9 cellular contexts compared by ENCODE assay signal in the genomic region with DNA sequence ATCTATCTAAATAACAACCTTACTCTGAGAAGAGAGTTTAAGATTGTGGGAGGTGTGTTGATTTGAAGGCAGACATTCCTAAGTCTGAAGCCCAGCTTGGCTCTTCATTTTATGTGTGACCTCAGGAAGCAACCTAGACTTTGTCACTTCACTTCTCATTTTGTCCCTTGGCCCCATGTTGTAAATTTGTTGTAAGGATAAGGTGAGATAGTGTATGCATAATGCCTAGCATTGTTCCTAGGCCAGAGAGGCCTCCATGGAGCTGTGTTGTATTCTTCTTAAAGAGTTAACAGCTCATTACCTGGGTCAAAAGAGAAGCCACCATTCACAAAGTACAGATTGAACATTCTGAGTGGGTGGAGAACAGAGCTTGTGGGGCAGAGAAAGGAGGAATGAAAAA.
"Had no signal": no experiment of that assay in that cellular context is flagged by ENCODE, and none has a peak within 500 bp of the region (broad histone marks: within the 10 kb centered on the region; RNA-seq: fewer than 3 reads in every experiment).

No MANE protein-coding gene starts in this region.

- H3K4me1 ChIP-seq: HAP-1 had no signal

- H3K9me3 ChIP-seq: HAP-1 had no signal

- H3K4me3 ChIP-seq: GM23338, HAP-1, K562 had no signal

- H3K4me1 Mint-ChIP-seq: GM23338 had no signal

- DNase-seq: H7, HFFc6, IMR-90 had no signal

- H3K27ac ChIP-seq: HL-60 had no signal

- H3K36me3 ChIP-seq: HAP-1 had no signal

- ATAC-seq: GM23338, HCT116, HepG2, K562 had no signal

- H3K4me2 ChIP-seq: GM23338 had no signal

- H3K9me3 Mint-ChIP-seq: HFFc6 had no signal

- H3K27ac Mint-ChIP-seq: GM23338, HFFc6 had no signal

- H2AFZ ChIP-seq: GM23338 had no signal

- H3K4me3 Mint-ChIP-seq: GM23338, HFFc6 had no signal
